ENCODE assay signal across 15 cellular contexts in the genomic region with DNA sequence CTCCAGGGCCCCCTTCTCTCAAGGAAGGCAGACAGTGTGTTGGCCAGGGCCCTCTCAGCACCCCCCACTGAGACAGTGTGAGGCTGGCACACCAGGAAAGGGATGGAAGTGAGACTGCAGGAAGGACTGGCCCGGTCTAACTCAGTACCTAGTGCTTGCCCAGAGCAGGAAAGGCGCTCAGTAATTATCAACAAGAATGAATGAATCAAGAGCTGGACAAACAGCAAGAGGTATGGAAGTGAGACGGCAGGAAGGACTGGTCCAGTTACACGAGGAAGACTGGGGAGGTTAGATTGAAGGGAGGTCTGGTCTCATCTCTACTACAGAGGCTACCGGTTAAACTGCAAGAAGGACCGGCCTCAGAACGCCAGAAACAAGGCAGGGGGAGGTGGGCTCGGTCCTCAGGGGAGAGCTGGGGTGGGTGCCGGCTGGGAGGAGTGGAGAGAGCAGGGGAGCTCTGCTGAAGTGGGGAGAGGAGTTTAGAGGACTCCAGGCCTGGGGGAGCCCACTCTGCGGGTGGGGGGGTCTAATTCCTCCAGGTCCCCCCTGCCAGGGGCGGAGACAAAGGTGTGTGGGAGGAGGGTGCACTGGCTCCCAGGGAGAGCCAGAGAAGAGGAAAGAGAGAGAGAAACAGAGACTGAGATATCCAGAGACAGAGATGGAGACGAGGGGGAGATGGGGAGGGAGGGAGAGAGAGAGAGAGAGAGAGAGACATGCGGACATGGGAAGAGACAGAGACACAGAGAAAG. TPM values are rescaled to one million over a fixed set of nuclear protein-coding genes. Genes with fewer than 3 reads are reported as not detected.
DNase-seq lines count a peak whose midpoint lies in the region; ATAC-seq and TF ChIP-seq lines count a peak whose summit lies in the region.
"Had no signal": no experiment of that assay in that cellular context is flagged by ENCODE, and none has a peak within 500 bp of the region (broad histone marks: within the 10 kb centered on the region; RNA-seq: fewer than 3 reads in every experiment).

No MANE protein-coding gene starts in this region.

- TF ChIP-seq CTCF in CD8-positive, alpha-beta T cell (IDR thresholded peaks at IDR 0.05), result no peak
- TF ChIP-seq CTCF in nephron progenitor cell (IDR thresholded peaks at IDR 0.05), result no peak

- peaks cover 6% of the 10 kb centered on the region for H3K4me1 ChIP-seq in CD8-positive, alpha-beta T cell (ENCODE audit: insufficient read depth, low read length)
- H3K4me1 ChIP-seq in HUES48 (ENCODE audit: control insufficient read depth, insufficient read depth, low read length) (peaks cover 24% of the 10 kb centered on the region; the same call in 1 of the 2 replicates), endocrine pancreas (ENCODE audit: control insufficient read depth, insufficient read depth, low read length) (no peaks in the 10 kb centered on the region), right cardiac atrium (ENCODE audit: control insufficient read depth, insufficient read depth, low read length) (no peaks in the 10 kb centered on the region)
- H3K4me1 ChIP-seq: SJCRH30 had no signal

- H3K9me3 Mint-ChIP-seq in CD8-positive, alpha-beta T cell, result no peaks in the 10 kb centered on the region
- no peaks in the 10 kb centered on the region for H3K9me3 Mint-ChIP-seq in nephron progenitor cell
- H3K9me3 Mint-ChIP-seq: activated CD8-positive, alpha-beta T cell treated with anti-CD3 and anti-CD28 coated beads for 36 hours had no signal

- peaks cover 9% of the 10 kb centered on the region for H3K4me1 Mint-ChIP-seq in CD8-positive, alpha-beta T cell (ENCODE audit: low read depth)
- peaks cover 27% of the 10 kb centered on the region for H3K4me1 Mint-ChIP-seq in nephron progenitor cell

- no peak overlapping the region for H3K27ac Mint-ChIP-seq in CD8-positive, alpha-beta T cell
- H3K27ac Mint-ChIP-seq in nephron progenitor cell, result no peak overlapping the region
- H3K27ac Mint-ChIP-seq: activated CD8-positive, alpha-beta T cell treated with anti-CD3 and anti-CD28 coated beads for 36 hours had no signal

- H3K36me3 Mint-ChIP-seq in CD8-positive, alpha-beta T cell, result no peaks in the 10 kb centered on the region
- H3K36me3 Mint-ChIP-seq in nephron progenitor cell (ENCODE audit: low read depth), result no peaks in the 10 kb centered on the region

- 28% methylated on average over 13 of the region's 13 CpGs for WGBS in right cardiac atrium

- H3K27me3 Mint-ChIP-seq in CD8-positive, alpha-beta T cell (ENCODE audit: low read depth), result peaks cover 50% of the 10 kb centered on the region
- peaks cover 73% of the 10 kb centered on the region for H3K27me3 Mint-ChIP-seq in nephron progenitor cell (ENCODE audit: low read depth, poor library complexity)

- no peak overlapping the region for H3K4me3 ChIP-seq in CD8-positive, alpha-beta T cell (ENCODE audit: low read depth, low read length)
- peak overlapping the region; percentile 76 for H3K4me3 ChIP-seq in HUES48 (ENCODE audit: low read depth, low read length)
- peak overlapping the region; percentile 66 for H3K4me3 ChIP-seq in endocrine pancreas (ENCODE audit: control insufficient read depth, insufficient read depth, low read length)
- H3K4me3 ChIP-seq in right cardiac atrium (ENCODE audit: low read length), result no peak overlapping the region
- H3K4me3 ChIP-seq: BLaER1 treated with 17β-estradiol and CSF1 and Interleukin-3, amounts not matched to agents 10 nM and 100 nM; SJCRH30 had no signal

- H3K4me3 Mint-ChIP-seq in CD8-positive, alpha-beta T cell, result peak overlapping the region; percentile 54
- peak overlapping the region; percentile 72 for H3K4me3 Mint-ChIP-seq in nephron progenitor cell
- H3K4me3 Mint-ChIP-seq: activated CD8-positive, alpha-beta T cell treated with anti-CD3 and anti-CD28 coated beads for 36 hours had no signal

- no peak for ATAC-seq in CD8-positive, alpha-beta T cell
- ATAC-seq in right cardiac atrium (no peak), HG03097 (IDR thresholded peaks at IDR 0.05; ENCODE audit: low FRiP score, unreplicated experiment) (no peak)
- ATAC-seq: activated CD8-positive, alpha-beta T cell treated with anti-CD3 and anti-CD28 coated beads for 36 hours had no signal

- intact Hi-C loops in CD8-positive, alpha-beta T cell (cut with DNase I, micrococcal nuclease), result loop anchor here in 1 of 2 experiments (2.0 kb wide), 1 partner anchor 26 kb away; no protein-coding TSS in a partner anchor
- intact Hi-C loops in right cardiac atrium (cut with DNase I), result no loop called here

- no peak overlapping the region for H3K9ac ChIP-seq in HUES48 (ENCODE audit: low read depth, low read length)
- peak overlapping the region; percentile 54 for H3K9ac ChIP-seq in endocrine pancreas (ENCODE audit: control insufficient read depth, insufficient read depth, low read length)
- H3K9ac ChIP-seq: BLaER1 treated with 17β-estradiol and CSF1 and Interleukin-3, amounts not matched to agents 10 nM and 100 nM had no signal

- H3K9me3 ChIP-seq in CD8-positive, alpha-beta T cell (ENCODE audit: low read length), result no peaks in the 10 kb centered on the region
- H3K9me3 ChIP-seq in HUES48 (ENCODE audit: control insufficient read depth, insufficient read depth, low read length) (no peaks in the 10 kb centered on the region), endocrine pancreas (ENCODE audit: control insufficient read depth, low read length) (no peaks in the 10 kb centered on the region), right cardiac atrium (ENCODE audit: control insufficient read depth, low read length) (no peaks in the 10 kb centered on the region)
- H3K9me3 ChIP-seq: BLaER1 treated with 17β-estradiol and CSF1 and Interleukin-3, amounts not matched to agents 10 nM and 100 nM; SJCRH30 had no signal

- H3K27me3 ChIP-seq in CD8-positive, alpha-beta T cell (ENCODE audit: insufficient read depth, low read length), result peaks cover 26% of the 10 kb centered on the region
- peaks cover 10% of the 10 kb centered on the region; the same call in 1 of the 2 replicates for H3K27me3 ChIP-seq in HUES48 (ENCODE audit: control insufficient read depth, insufficient read depth, low read length)
- no peaks in the 10 kb centered on the region for H3K27me3 ChIP-seq in endocrine pancreas (ENCODE audit: control insufficient read depth, insufficient read depth, low read length)
- no peaks in the 10 kb centered on the region for H3K27me3 ChIP-seq in right cardiac atrium (ENCODE audit: control insufficient read depth, insufficient read depth)

- H3K36me3 ChIP-seq in CD8-positive, alpha-beta T cell (ENCODE audit: insufficient read depth, low read length), result no peaks in the 10 kb centered on the region
- H3K36me3 ChIP-seq in HUES48 (ENCODE audit: control insufficient read depth, insufficient read depth, low read length) (0 out of 2 replicates have a peak, but pooled peaks cover 3% of the 10 kb centered on the region), endocrine pancreas (ENCODE audit: control insufficient read depth, insufficient read depth, low read length) (no peaks in the 10 kb centered on the region)
- H3K36me3 ChIP-seq: BLaER1 treated with 17β-estradiol and CSF1 and Interleukin-3, amounts not matched to agents 10 nM and 100 nM; SJCRH30 had no signal

- no peak overlapping the region for H3K27ac ChIP-seq in CD8-positive, alpha-beta T cell (ENCODE audit: low read depth, low read length)
- H3K27ac ChIP-seq in HUES48 (ENCODE audit: low read depth, low read length) (no peak overlapping the region), right cardiac atrium (ENCODE audit: low read length) (no peak overlapping the region)
- H3K27ac ChIP-seq: BLaER1 treated with 17β-estradiol and CSF1 and Interleukin-3, amounts not matched to agents 10 nM and 100 nM; SJCRH30 had no signal

- CTCF ChIA-PET in CD8-positive, alpha-beta T cell (lab: Charles Lee), result interaction anchor here (1.1 to 1.3 kb wide), 2 partner anchors 24 to 242 kb away, joined by 3 read pairs; no protein-coding TSS in a partner anchor

- DNase-seq in CD8-positive, alpha-beta T cell, result no peak
- DNase-seq in nephron progenitor cell (no peak), activated gamma-delta T cell treated with Interleukin-2 at 50 U/mL for 16 hours (no peak), right cardiac atrium (no peak), hippocampal formation (lab: John Stamatoyannopoulos, UW) (no peak)
- DNase-seq: activated CD8-positive, alpha-beta T cell treated with anti-CD3 and anti-CD28 coated beads for 36 hours; IMR-90; NCI-H1092; NCI-H226; SJCRH30 had no signal

- POLR2A ChIA-PET in CD8-positive, alpha-beta T cell (lab: Charles Lee), result no interaction called here

RNA-seq across cellular contexts. Expression of gene SLC8A2, which starts 1.1 kb away (rescaled TPM):
- not detected for total RNA-seq in CD8-positive, alpha-beta T cell
- under 1 TPM in 2 of 4 donors, not detected in 2; 0.09 to 0.26 TPM for total RNA-seq in right cardiac atrium
- 0.36 TPM for polyA plus RNA-seq in right cardiac atrium
- total RNA-seq: dermis microvascular lymphatic vessel endothelial cell, IMR-90 had no signal

RNA-seq across cellular contexts. Expression of gene KPTN, which starts 13.4 kb away (rescaled TPM):
- 1 to 10 TPM; 5.4 to 5.9 TPM for total RNA-seq in CD8-positive, alpha-beta T cell
- 1 to 10 TPM; 6.4 to 9.4 (median 7.8) TPM for total RNA-seq in right cardiac atrium
- 9.9 TPM for polyA plus RNA-seq in right cardiac atrium

RNA-seq across cellular contexts. Expression of gene NAPA, which starts 44.2 kb away (rescaled TPM):
- total RNA-seq in CD8-positive, alpha-beta T cell, result 100 to 1,000 TPM; 172 to 188 TPM
- total RNA-seq in right cardiac atrium, result 100 to 1,000 TPM in 3 of 4 donors, 10 to 100 TPM in 1; 91.7 to 111 (median 105) TPM
- 102 TPM for polyA plus RNA-seq in right cardiac atrium

RNA-seq across cellular contexts. Expression of gene MEIS3, which starts 51.3 kb away (rescaled TPM):
- total RNA-seq in CD8-positive, alpha-beta T cell, result not detected
- 1 to 10 TPM; 2.6 to 9.8 (median 6.1) TPM for total RNA-seq in right cardiac atrium
- 4.1 TPM for polyA plus RNA-seq in right cardiac atrium
- total RNA-seq: activated CD8-positive, alpha-beta T cell treated with anti-CD3 and anti-CD28 coated beads for 36 hours had no signal

Comparison
In these comparisons a context has a peak if more than half of its experiments do, and no peak if none do; other contexts are left out.
1. H3K4me3 ChIP-seq: peak in HUES48 (single experiment) and endocrine pancreas (single experiment); none in CD8-positive, alpha-beta T cell (single experiment) and right cardiac atrium (single experiment).